In genomic region chr7:24152356-24152755, GRCh38 we compare ENCODE assay signal across 30 cellular contexts.
DNase-seq lines count a peak whose midpoint lies in the region; ATAC-seq and TF ChIP-seq lines count a peak whose summit lies in the region.
"Had no signal": no experiment of that assay in that cellular context is flagged by ENCODE, and none has a peak within 500 bp of the region (broad histone marks: within the 10 kb centered on the region; RNA-seq: fewer than 3 reads in every experiment).

No MANE protein-coding gene starts in this region.

- H3K9me3 Mint-ChIP-seq in activated naive CD8-positive, alpha-beta T cell treated with anti-CD3 and anti-CD28 coated beads for 36 hours: peaks cover 8% of the 10 kb centered on the region
- peaks cover 7 to 30% (median 15%) of the 10 kb centered on the region in 9 donors for H3K9me3 Mint-ChIP-seq in naive thymus-derived CD8-positive, alpha-beta T cell
- H3K9me3 Mint-ChIP-seq: activated naive CD4-positive, alpha-beta T cell treated with anti-CD3 and anti-CD28 coated beads, Interleukin-2, amount 50 U/mL, for 24 hours had no signal

- H3K4me3 ChIP-seq in LNCaP clone FGC (ENCODE audit: low read depth, low read length) (no peak overlapping the region), RWPE2 (ENCODE audit: severe bottlenecking) (no peak overlapping the region)
- H3K4me3 ChIP-seq: ascending aorta, BLaER1, GM23338, SJCRH30, uterus had no signal

- H3K27ac Mint-ChIP-seq in activated naive CD8-positive, alpha-beta T cell treated with anti-CD3 and anti-CD28 coated beads for 36 hours: no peak overlapping the region
- H3K27ac Mint-ChIP-seq in naive thymus-derived CD8-positive, alpha-beta T cell: no peak overlapping the region
- H3K27ac Mint-ChIP-seq: activated naive CD4-positive, alpha-beta T cell treated with anti-CD3 and anti-CD28 coated beads, Interleukin-2, amount 50 U/mL, for 24 hours; activated T-helper 1 cell treated with anti-CD3 and anti-CD28 coated beads, Interleukin-12 subunit alpha, Interleukin-12 subunit beta, Interleukin-2, Interleukin-4 antibody, amounts not matched to agents 30 ng/mL and 10 ng/mL and 1 ng/mL, durations not matched to agents 14 hours and 24 hours and 36 hours; GM23338; memory B cell had no signal

- no peaks in the 10 kb centered on the region for H3K36me3 ChIP-seq in RWPE2 (ENCODE audit: low read depth)
- H3K36me3 ChIP-seq: ascending aorta, BLaER1, SJCRH30, uterus had no signal

- H3K9me3 ChIP-seq in RWPE2 (ENCODE audit: severe bottlenecking): no peaks in the 10 kb centered on the region
- H3K9me3 ChIP-seq: ascending aorta, uterus had no signal

- H3K4me1 ChIP-seq in RWPE2 (ENCODE audit: insufficient read depth, poor library complexity, severe bottlenecking): peaks cover 4% of the 10 kb centered on the region
- H3K4me1 ChIP-seq: ascending aorta, BLaER1, Caco-2, SJCRH30, uterus had no signal

- peak; percentile 66 for DNase-seq in A172 (ENCODE audit: low spot score)
- DNase-seq in LNCaP clone FGC (ENCODE audit: low read depth): peak; percentile 71
- DNase-seq in RWPE2 (ENCODE audit: low spot score): no peak
- peak; percentile 3 for DNase-seq in kidney tubule cell (ENCODE audit: low spot score)
- no peak for DNase-seq in hippocampal formation (lab: John Stamatoyannopoulos, UW)
- DNase-seq in activated naive CD8-positive, alpha-beta T cell treated with anti-CD3 and anti-CD28 coated beads for 36 hours: no peak
- no peak for DNase-seq in naive thymus-derived CD8-positive, alpha-beta T cell
- DNase-seq: ACHN; activated CD4-positive, alpha-beta T cell treated with anti-CD3 and anti-CD28 coated beads for 4 hours; Caco-2; foreskin melanocyte; islet precursor cell; naive B cell; NCI-H187; NCI-H226; NCI-H774; occipital lobe; retina; T-helper 1 cell; uterus had no signal

- no peak overlapping the region for H3K4me3 Mint-ChIP-seq in activated naive CD8-positive, alpha-beta T cell treated with anti-CD3 and anti-CD28 coated beads for 36 hours
- no peak overlapping the region for H3K4me3 Mint-ChIP-seq in naive thymus-derived CD8-positive, alpha-beta T cell
- H3K4me3 Mint-ChIP-seq: activated naive CD4-positive, alpha-beta T cell treated with anti-CD3 and anti-CD28 coated beads, Interleukin-2, amount 50 U/mL, for 24 hours; activated T-helper 1 cell treated with anti-CD3 and anti-CD28 coated beads, Interleukin-12 subunit alpha, Interleukin-12 subunit beta, Interleukin-2, Interleukin-4 antibody, amounts not matched to agents 30 ng/mL and 10 ng/mL and 1 ng/mL, durations not matched to agents 14 hours and 24 hours and 36 hours; central memory CD8-positive, alpha-beta T cell; GM23338; memory B cell; naive B cell had no signal

- POLR2A ChIA-PET in naive thymus-derived CD8-positive, alpha-beta T cell (lab: Charles Lee): no interaction called here

- no peaks in the 10 kb centered on the region for H3K36me3 Mint-ChIP-seq in activated naive CD8-positive, alpha-beta T cell treated with anti-CD3 and anti-CD28 coated beads for 36 hours
- peaks cover 0 to 21% (median 9%) of the 10 kb centered on the region in 3 donors for H3K36me3 Mint-ChIP-seq in naive thymus-derived CD8-positive, alpha-beta T cell
- H3K36me3 Mint-ChIP-seq: activated naive CD4-positive, alpha-beta T cell treated with anti-CD3 and anti-CD28 coated beads, Interleukin-2, amount 50 U/mL, for 24 hours; memory B cell had no signal

- TF ChIP-seq CTCF in LNCaP clone FGC (IDR thresholded peaks at IDR 0.05; ENCODE audit: control insufficient read depth, extremely low read depth, insufficient read depth) (no peak), RWPE2 (IDR thresholded peaks at IDR 0.05; ENCODE audit: poor library complexity, severe bottlenecking) (no peak)

- no peaks in the 10 kb centered on the region for H3K27me3 ChIP-seq in RWPE2 (ENCODE audit: insufficient read depth, poor library complexity, severe bottlenecking)
- H3K27me3 ChIP-seq: ascending aorta, BLaER1, uterus had no signal

- peaks cover 18% of the 10 kb centered on the region for H3K27me3 Mint-ChIP-seq in activated naive CD8-positive, alpha-beta T cell treated with anti-CD3 and anti-CD28 coated beads for 36 hours
- H3K27me3 Mint-ChIP-seq in naive thymus-derived CD8-positive, alpha-beta T cell: peaks cover 9 to 47% (median 14%) of the 10 kb centered on the region in 5 donors

- H3K4me1 Mint-ChIP-seq in activated naive CD8-positive, alpha-beta T cell treated with anti-CD3 and anti-CD28 coated beads for 36 hours: no peaks in the 10 kb centered on the region
- H3K4me1 Mint-ChIP-seq in naive thymus-derived CD8-positive, alpha-beta T cell: no peaks in the 10 kb centered on the region
- H3K4me1 Mint-ChIP-seq: activated naive CD4-positive, alpha-beta T cell treated with anti-CD3 and anti-CD28 coated beads, Interleukin-2, amount 50 U/mL, for 24 hours; central memory CD8-positive, alpha-beta T cell; memory B cell; naive B cell had no signal

- ATAC-seq in RWPE2 (ENCODE audit: low read depth): peak; percentile 70
- ATAC-seq in HG03439 (IDR thresholded peaks at IDR 0.05; ENCODE audit: unreplicated experiment): no peak
- ATAC-seq in naive thymus-derived CD8-positive, alpha-beta T cell: no peak
- ATAC-seq: GM23338 had no signal

- no peak overlapping the region for H3K27ac ChIP-seq in RWPE2 (ENCODE audit: poor library complexity, severe bottlenecking)
- H3K27ac ChIP-seq: ascending aorta, BLaER1, HL-60, SJCRH30, uterus had no signal

Comparison
In these comparisons a context has a peak if more than half of its experiments do, and no peak if none do; other contexts are left out.
1. DNase-seq: peak in A172 (single experiment), LNCaP clone FGC (single experiment) and kidney tubule cell (single experiment); none in RWPE2 (single experiment), hippocampal formation (0 of 2), activated naive CD8-positive, alpha-beta T cell treated with anti-CD3 and anti-CD28 coated beads for 36 hours (single experiment) and naive thymus-derived CD8-positive, alpha-beta T cell (0 of 10).